In the genomic region with DNA sequence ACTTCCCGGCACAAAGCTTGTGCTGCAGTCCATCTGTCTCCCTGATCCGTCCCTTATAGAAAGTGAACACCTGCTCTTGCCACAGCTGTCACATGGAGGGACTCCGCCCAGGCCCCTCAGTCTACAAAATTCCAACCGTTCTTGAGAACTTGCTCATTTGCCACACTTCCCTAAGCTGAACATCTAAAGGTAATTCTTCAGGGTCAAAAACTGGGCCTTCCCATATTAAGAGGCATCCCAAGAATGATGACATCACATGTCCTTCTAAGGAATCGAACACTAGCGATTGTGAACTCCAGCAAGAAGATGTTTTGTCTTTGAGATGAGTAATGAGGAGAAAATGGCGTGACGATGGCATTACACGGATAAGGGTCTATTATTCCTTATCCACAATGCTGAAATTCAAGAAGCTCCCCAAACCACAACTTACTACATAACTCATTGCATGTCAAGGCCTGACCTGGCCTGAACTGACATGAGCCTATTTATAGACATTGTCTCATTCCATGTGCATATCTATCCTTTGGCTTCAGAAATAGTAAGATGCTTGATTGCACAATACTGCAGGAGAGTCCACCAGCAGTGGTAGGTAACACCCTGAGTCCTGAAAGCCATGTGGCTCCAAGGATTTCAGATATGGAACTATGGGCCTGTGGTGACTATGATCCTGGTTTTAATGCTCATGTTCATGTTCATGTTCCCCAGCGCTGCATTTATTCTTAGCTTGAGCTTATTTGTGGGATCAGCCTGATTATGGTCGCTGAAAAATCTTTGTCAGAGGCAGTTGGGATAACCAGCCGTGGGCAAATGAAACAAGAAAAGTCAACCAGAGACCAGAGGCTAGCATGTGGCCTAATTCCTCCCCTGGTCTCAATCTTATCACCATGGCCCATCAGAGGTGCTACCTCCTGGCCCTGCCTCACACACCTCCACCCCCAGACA, we compare ENCODE assay signal across 11 cellular contexts.
DNase-seq lines count a peak whose midpoint lies in the region; ATAC-seq, FAIRE-seq and TF ChIP-seq lines count a peak whose summit lies in the region.
"Had no signal": no experiment of that assay in that cellular context is flagged by ENCODE, and none has a peak within 500 bp of the region (broad histone marks: within the 10 kb centered on the region; RNA-seq: fewer than 3 reads in every experiment).

No MANE protein-coding gene starts in this region.

- DNase-seq in Right ventricle myocardium inferior (ENCODE audit: missing footprints): no peak
- DNase-seq in cardiac septum (ENCODE audit: low spot score): no peak
- DNase-seq in SHP77 treated with DMSO at 0.1 percent for 48 hours (lab: John Stamatoyannopoulos, UW): peak; percentile 41
- DNase-seq in foreskin fibroblast: peak; percentile 14 to 45
- peak; percentile 83 for DNase-seq in urothelium cell line (ENCODE audit: low spot score)
- DNase-seq in left lobe of liver (ENCODE audit: low spot score): no peak
- no peak for DNase-seq in pons (ENCODE audit: low spot score)
- DNase-seq in spleen: no peak
- DNase-seq: stimulated activated naive CD8-positive, alpha-beta T cell treated with anti-CD3 and anti-CD28 coated beads, Interleukin-15, Interleukin-2, amounts not matched to agents 100 U/mL and 50 U/mL, for 24 hours had no signal

- FAIRE-seq in urothelium cell line (lab: Jason Lieb, UNC): no peak

- intact Hi-C loops in Right ventricle myocardium inferior (cut with DNase I) (no loop called here), cardiac septum (cut with DNase I) (no loop called here), spleen (cut with DNase I; ENCODE audit: low total_unique reads) (no loop called here)

- ATAC-seq in Right ventricle myocardium inferior: peak; percentile 70
- no peak for ATAC-seq in left lobe of liver
- ATAC-seq: stimulated activated naive CD8-positive, alpha-beta T cell treated with anti-CD3 and anti-CD28 coated beads, Interleukin-15, Interleukin-2, amounts not matched to agents 100 U/mL and 50 U/mL, for 24 hours had no signal

- H3K9me3 ChIP-seq in spleen: peaks cover 0 to 13% (median 7%) of the 10 kb centered on the region in 8 donors
- H3K9me3 ChIP-seq: Peyer's patch had no signal

- peaks cover 0 to 55% (median 30%) of the 10 kb centered on the region in 6 donors for H3K4me1 ChIP-seq in spleen
- H3K4me1 ChIP-seq: parathyroid adenoma, Peyer's patch had no signal

- TF ChIP-seq CTCF in foreskin fibroblast (IDR thresholded peaks at IDR 0.05; ENCODE audit: low read depth, low read length): no peak
- TF ChIP-seq CTCF in spleen (IDR thresholded peaks at IDR 0.05 in 8 of 11, conservative IDR thresholded peaks at IDR 0.05 in 3 of 11): no peak

- WGBS in spleen, 5 donors: 81 to 95% (median 90%) methylated on average over 12 of the region's 12 CpGs

- no peaks in the 10 kb centered on the region for H3K36me3 ChIP-seq in spleen
- H3K36me3 ChIP-seq: Peyer's patch had no signal

- H3K27ac ChIP-seq in spleen: peak overlapping the region in 3 of 8 donors; percentile 19 to 51 (median 27)
- H3K27ac ChIP-seq: parathyroid adenoma, Peyer's patch had no signal

- H3K4me3 ChIP-seq in foreskin fibroblast (ENCODE audit: low read depth in 1 of 2, low read length in 2 of 2): no peak overlapping the region
- no peak overlapping the region for H3K4me3 ChIP-seq in spleen
- H3K4me3 ChIP-seq: Peyer's patch had no signal

- H3K27me3 ChIP-seq in spleen (replicated peaks in 1 of 7): no peaks in the 10 kb centered on the region
- H3K27me3 ChIP-seq: Peyer's patch had no signal

- no peak for TF ChIP-seq POLR2A in spleen (IDR thresholded peaks at IDR 0.05)

Comparison
In these comparisons a context has a peak if more than half of its experiments do, and no peak if none do; other contexts are left out.
1. DNase-seq: peak in SHP77 treated with DMSO at 0.1 percent for 48 hours (single experiment), foreskin fibroblast (2 of 2) and urothelium cell line (single experiment); none in Right ventricle myocardium inferior (single experiment), cardiac septum (single experiment), left lobe of liver (single experiment), pons (single experiment) and spleen (single experiment).